Comparison of ENCODE assay signal across 10 cellular contexts in genomic region chr15:25684521-25685215, GRCh38.
DNase-seq lines count a peak whose midpoint lies in the region; ATAC-seq and TF ChIP-seq lines count a peak whose summit lies in the region.
"Had no signal": no experiment of that assay in that cellular context is flagged by ENCODE, and none has a peak within 500 bp of the region (broad histone marks: within the 10 kb centered on the region; RNA-seq: fewer than 3 reads in every experiment).

No MANE protein-coding gene starts in this region.

- no peak overlapping the region for H3K4me3 Mint-ChIP-seq in T-cell
- H3K4me3 Mint-ChIP-seq: activated naive CD8-positive, alpha-beta T cell treated with anti-CD3 and anti-CD28 coated beads for 36 hours; stimulated activated naive B cell treated with anti-CD40 and anti-IgM and Interleukin-4, amounts not matched to agents 10 μg/mL and 1 μg/mL and 100 μg/mL, for 72 hours had no signal

- peaks cover 64% of the 10 kb centered on the region for H3K36me3 Mint-ChIP-seq in T-cell

- POLR2A ChIA-PET in T-cell (lab: Charles Lee) = no interaction called here

- intact Hi-C loops in sciatic nerve (cut with DNase I) = no loop called here

- CTCF ChIA-PET in T-cell (lab: Charles Lee) = no interaction called here

- H3K27me3 Mint-ChIP-seq in T-cell = no peaks in the 10 kb centered on the region
- H3K27me3 Mint-ChIP-seq: activated naive CD8-positive, alpha-beta T cell treated with anti-CD3 and anti-CD28 coated beads for 36 hours had no signal

- DNase-seq in COLO829 (ENCODE audit: low spot score) = peak; percentile 57
- peak; percentile 89 for DNase-seq in astrocyte of the spinal cord (ENCODE audit: low read depth, low spot score)
- DNase-seq in inferior parietal cortex (ENCODE audit: extremely low spot score) = peak; percentile 48
- DNase-seq in sciatic nerve (ENCODE audit: low spot score) = no peak
- DNase-seq in T-cell = no peak
- no peak for DNase-seq in NCI-H2107 (lab: John Stamatoyannopoulos, UW)
- DNase-seq in H4 (ENCODE audit: low spot score) = no peak
- DNase-seq: activated naive CD8-positive, alpha-beta T cell treated with anti-CD3 and anti-CD28 coated beads for 36 hours; stimulated activated naive B cell treated with anti-CD40 and anti-IgM and Interleukin-4, amounts not matched to agents 10 μg/mL and 1 μg/mL and 100 μg/mL, for 72 hours had no signal

- no peak overlapping the region for H3K4me3 ChIP-seq in astrocyte of the spinal cord (ENCODE audit: low read depth, low read length)

- no peak overlapping the region for H3K27ac Mint-ChIP-seq in T-cell
- H3K27ac Mint-ChIP-seq: activated naive CD8-positive, alpha-beta T cell treated with anti-CD3 and anti-CD28 coated beads for 36 hours; stimulated activated naive B cell treated with anti-CD40 and anti-IgM and Interleukin-4, amounts not matched to agents 10 μg/mL and 1 μg/mL and 100 μg/mL, for 72 hours had no signal

- H3K4me1 Mint-ChIP-seq in T-cell = no peaks in the 10 kb centered on the region
- H3K4me1 Mint-ChIP-seq: activated naive CD8-positive, alpha-beta T cell treated with anti-CD3 and anti-CD28 coated beads for 36 hours; stimulated activated naive B cell treated with anti-CD40 and anti-IgM and Interleukin-4, amounts not matched to agents 10 μg/mL and 1 μg/mL and 100 μg/mL, for 72 hours had no signal

- ATAC-seq in sciatic nerve (peak; percentile 81), T-cell (replicated peaks in 1 of 4) (no peak), GM21390 (IDR thresholded peaks at IDR 0.05; ENCODE audit: unreplicated experiment) (no peak)
- ATAC-seq: stimulated activated naive B cell treated with anti-CD40 and anti-IgM and Interleukin-4, amounts not matched to agents 10 μg/mL and 1 μg/mL and 100 μg/mL, for 72 hours had no signal

- H3K9me3 Mint-ChIP-seq in T-cell = no peaks in the 10 kb centered on the region
- H3K9me3 Mint-ChIP-seq: activated naive CD8-positive, alpha-beta T cell treated with anti-CD3 and anti-CD28 coated beads for 36 hours had no signal

- no peak for TF ChIP-seq CTCF in astrocyte of the spinal cord (IDR thresholded peaks at IDR 0.05; ENCODE audit: low read depth, low read length)

- in situ Hi-C loops in astrocyte of the spinal cord (cut with HindIII; ENCODE audit: low sequenced_read_pairs) = no loop called here

Comparison
In these comparisons a context has a peak if more than half of its experiments do, and no peak if none do; other contexts are left out.
1. DNase-seq: peak in COLO829 (single experiment), astrocyte of the spinal cord (single experiment) and inferior parietal cortex (single experiment); none in sciatic nerve (single experiment), T-cell (0 of 34), NCI-H2107 (single experiment) and H4 (single experiment).